ENCODE assay signal across 9 cellular contexts in genomic region chr2:218292700-218293014, GRCh38. TPM values are rescaled to one million over a fixed set of nuclear protein-coding genes. Genes with fewer than 3 reads are reported as not detected.
DNase-seq lines count a peak whose midpoint lies in the region; ATAC-seq, FAIRE-seq and TF ChIP-seq lines count a peak whose summit lies in the region.
"Had no signal": no experiment of that assay in that cellular context is flagged by ENCODE, and none has a peak within 500 bp of the region (broad histone marks: within the 10 kb centered on the region; RNA-seq: fewer than 3 reads in every experiment).

No MANE protein-coding gene starts in this region.

- H3K9me3 ChIP-seq in GM12878 (replicated peaks; ENCODE audit: control insufficient read depth, insufficient read depth, low read length) (no peaks in the 10 kb centered on the region), tibial nerve (no peaks in the 10 kb centered on the region)

- no peak for ATAC-seq in GM12878
- no peak for ATAC-seq in memory B cell (ENCODE audit: low read depth)

- no peaks in the 10 kb centered on the region for H3K27me3 ChIP-seq in GM12878 (replicated peaks in 1 of 2; ENCODE audit: control insufficient read depth in 2 of 2, insufficient read depth in 2 of 2, low read length in 1 of 2)
- H3K27me3 ChIP-seq in tibial nerve, result no peaks in the 10 kb centered on the region

- no peaks in the 10 kb centered on the region for H3K9me3 Mint-ChIP-seq in activated naive CD4-positive, alpha-beta T cell treated with anti-CD3 and anti-CD28 coated beads for 36 hours
- no peaks in the 10 kb centered on the region for H3K9me3 Mint-ChIP-seq in memory B cell

- H3K36me3 ChIP-seq in GM12878 (ENCODE audit: control insufficient read depth in 2 of 2, insufficient read depth in 2 of 2, low read length in 1 of 2) (no peaks in the 10 kb centered on the region), tibial nerve (peaks cover 0 to 3% (median 0%) of the 10 kb centered on the region in 3 donors)

- H3K79me2 ChIP-seq in GM12878 (ENCODE audit: control insufficient read depth, insufficient read depth, low read length), result peaks cover 19% of the 10 kb centered on the region

- intact Hi-C loops in activated naive CD4-positive, alpha-beta T cell treated with anti-CD3 and anti-CD28 coated beads for 36 hours (cut with micrococcal nuclease), result loop anchor here (1.0 to 5.0 kb wide), 4 partner anchors 75 to 366 kb away; partner anchors contain the start of genes BCS1L and ZNF142
- intact Hi-C loops in GM12878 (cut with micrococcal nuclease; ENCODE audit: unreplicated experiment), result loop anchor here (2.0 to 10.0 kb wide), 2 partner anchors 104 to 362 kb away; partner anchors contain the start of genes BCS1L and ZNF142

- SMC1A ChIA-PET in GM12878 (lab: Charles Lee; ENCODE audit: uncharacterized antibody, unreplicated experiment), result interaction anchor here (1.0 to 9.5 kb wide), 3 partner anchors 14 to 64 kb away, joined by 7 to 194 read pairs (median 8); partner anchors contain the start of genes AAMP, CATIP and PNKD

- TF ChIP-seq POLR2A in GM12878 (IDR thresholded peaks at IDR 0.05; ENCODE audit: low read depth, low read length), result no peak
- no peak for TF ChIP-seq POLR2A in tibial nerve (IDR thresholded peaks at IDR 0.05)

- RAD21 ChIA-PET in GM12878 (lab: Charles Lee; ENCODE audit: unreplicated experiment), result interaction anchor here (1.2 to 5.9 kb wide), 3 partner anchors 9 to 65 kb away, joined by 4 to 79 read pairs (median 30); partner anchors contain the start of genes AAMP, CATIP and PNKD

- peak overlapping the region; percentile 78 for H3K4me3 Mint-ChIP-seq in activated naive CD4-positive, alpha-beta T cell treated with anti-CD3 and anti-CD28 coated beads for 36 hours
- H3K4me3 Mint-ChIP-seq in memory B cell, result peak overlapping the region; percentile 92

- H3K27me3 Mint-ChIP-seq in activated naive CD4-positive, alpha-beta T cell treated with anti-CD3 and anti-CD28 coated beads for 36 hours (ENCODE audit: low read depth), result no peaks in the 10 kb centered on the region
- H3K27me3 Mint-ChIP-seq in memory B cell, result no peaks in the 10 kb centered on the region

- TF ChIP-seq CTCF in GM12878 (IDR thresholded peaks at IDR 0.05 in 2 of 3, conservative IDR thresholded peaks at IDR 0.05 in 1 of 3; ENCODE audit: control insufficient read depth in 2 of 3, extremely low read depth in 1 of 3, insufficient read depth in 1 of 3, low read depth in 3 of 3, low read length in 3 of 3) (no peak), tibial nerve (IDR thresholded peaks at IDR 0.05) (peak in 3 of 5 experiments; percentile 3 to 28 (median 22))

- POLR2A ChIA-PET in GM12878 (lab: Charles Lee), result interaction anchor here (3.2 kb wide), 1 partner anchor 20 kb away, joined by 19 read pairs; no protein-coding TSS in a partner anchor

- DNase-seq in activated naive CD4-positive, alpha-beta T cell treated with anti-CD3 and anti-CD28 coated beads for 36 hours, result no peak
- DNase-seq in activated naive CD4-positive, alpha-beta T cell treated with anti-CD3 and anti-CD28 coated beads, Interleukin-2, amount 50 U/mL, for 16 hours, result no peak
- DNase-seq in GM12878 (ENCODE audit: low read depth, low spot score) (no peak), memory B cell (ENCODE audit: low spot score in 2 of 2) (no peak), tibial nerve (ENCODE audit: low spot score in 2 of 2) (no peak), NCI-H526 (lab: John Stamatoyannopoulos, UW) (no peak), activated gamma-delta T cell treated with Interleukin-2 at 50 U/mL for 16 hours (no peak), NCI-H1105 treated with DMSO at 0.1 percent for 48 hours (lab: John Stamatoyannopoulos, UW) (no peak)
- DNase-seq: DND-41 had no signal

- peak overlapping the region; percentile 81 for H3K4me2 ChIP-seq in GM12878 (ENCODE audit: control insufficient read depth, insufficient read depth)

- peak overlapping the region; percentile 41 for H3K27ac Mint-ChIP-seq in activated naive CD4-positive, alpha-beta T cell treated with anti-CD3 and anti-CD28 coated beads for 36 hours
- peak overlapping the region; percentile 90 for H3K27ac Mint-ChIP-seq in memory B cell

- H3K27ac ChIP-seq in GM12878 (ENCODE audit: control insufficient read depth, insufficient read depth) (no peak overlapping the region), tibial nerve (peak overlapping the region; percentile 97 to 100 (median 100))

- no peak for TF ChIP-seq EP300 in GM12878 (IDR thresholded peaks at IDR 0.05; ENCODE audit: borderline replicate concordance in 1 of 2, control insufficient read depth in 1 of 2, low read depth in 2 of 2, low read length in 2 of 2)
- no peak for TF ChIP-seq EP300 in tibial nerve (IDR thresholded peaks at IDR 0.05)

- H3K4me1 Mint-ChIP-seq in activated naive CD4-positive, alpha-beta T cell treated with anti-CD3 and anti-CD28 coated beads for 36 hours (ENCODE audit: low read depth), result peaks cover 45% of the 10 kb centered on the region
- H3K4me1 Mint-ChIP-seq in memory B cell, result peaks cover 48% of the 10 kb centered on the region

- FAIRE-seq in GM12878 (lab: Jason Lieb, UNC), result no peak

- CTCF ChIA-PET in activated naive CD4-positive, alpha-beta T cell treated with anti-CD3 and anti-CD28 coated beads for 36 hours (lab: Charles Lee), result interaction anchor here (0.6 to 12.5 kb wide), 9 partner anchors 9 to 104 kb away, joined by 3 to 214 read pairs (median 7); partner anchors contain the start of genes AAMP, CATIP and PNKD
- CTCF ChIA-PET in GM12878 (lab: Yijun Ruan, JAX), result interaction anchor here (0.6 to 8.2 kb wide), 9 partner anchors 9 to 112 kb away, joined by 3 to 150 read pairs (median 6); partner anchors contain the start of genes AAMP, CATIP and PNKD

- TF ChIP-seq RAD21 in GM12878 (IDR thresholded peaks at IDR 0.05; ENCODE audit: insufficient read depth, low read depth, low read length), result no peak

- in situ Hi-C loops in GM12878 (cut with MboI), result loop anchor here (25.0 kb wide), 1 partner anchor 95 kb away; the partner anchor contains the start of genes CTDSP1 and SLC11A1

- peaks cover 1% of the 10 kb centered on the region for H3K36me3 Mint-ChIP-seq in activated naive CD4-positive, alpha-beta T cell treated with anti-CD3 and anti-CD28 coated beads for 36 hours (ENCODE audit: low read depth)
- peaks cover 2% of the 10 kb centered on the region for H3K36me3 Mint-ChIP-seq in memory B cell

- H3K4me3 ChIP-seq in GM12878 (peak overlapping the region; percentile 85; the same call in 1 of the 2 replicates), tibial nerve (peak overlapping the region; percentile 83 to 99 (median 94))

- H3K4me1 ChIP-seq in GM12878 (ENCODE audit: control insufficient read depth, insufficient read depth, low read length), result peaks cover 25% of the 10 kb centered on the region
- peaks cover 0 to 60% (median 36%) of the 10 kb centered on the region in 4 donors for H3K4me1 ChIP-seq in tibial nerve

- H4K20me1 ChIP-seq in GM12878 (ENCODE audit: control insufficient read depth, insufficient read depth), result no peaks in the 10 kb centered on the region

- peak overlapping the region; percentile 94 for H2AFZ ChIP-seq in GM12878 (ENCODE audit: control insufficient read depth, low read depth, low read length)

- H3K9ac ChIP-seq in GM12878 (ENCODE audit: control insufficient read depth, insufficient read depth, low read length), result peak overlapping the region; percentile 80

- WGBS in GM12878 (ENCODE audit: insufficient coverage, insufficient replicate concordance, low lambda C conversion rate, missing lambda C conversion rate), result 18% methylated on average over 5 of the region's 5 CpGs
- WGBS in tibial nerve, 2 donors, result 38 to 40% methylated on average over 5 of the region's 5 CpGs

- no TSS peak for BruUV-seq in GM12878 (replicated peaks; lab: Mats Ljungman, UMichigan)

RNA-seq across cellular contexts. Expression of gene TMBIM1, which starts 0.4 kb away (rescaled TPM):
- total RNA-seq in activated naive CD4-positive, alpha-beta T cell treated with anti-CD3 and anti-CD28 coated beads for 36 hours, result 10 to 100 TPM; 43.1 to 43.4 TPM
- 34.9 and 36.4 TPM in 2 replicates for total RNA-seq in GM12878 (2013; cell fraction: nucleolus; rRNA removed)
- total RNA-seq in GM12878 (2014; rRNA removed) (35.6 and 40.0 TPM in 2 replicates), GM12878 (2014; rRNA removed; fragmentation: Illumina TruSeq; extraction: Trizol) (16.8 and 17.0 TPM in 2 replicates), GM12878 (2021) (26.9 and 34.6 TPM in 2 replicates), tibial nerve (100 to 1,000 TPM; 183 to 282 (median 202) TPM)
- polyA plus RNA-seq in GM12878 (2011; ENCODE audit: low read depth), result 19.0 TPM
- polyA plus RNA-seq in GM12878 (2011; rRNA removed) (23.5 and 38.3 TPM in 2 replicates), GM12878 (2014; fragmentation: Illumina TruSeq; extraction: Trizol) (26.5 and 27.0 TPM in 2 replicates), GM12878 (2014; fragmentation: Nextera tagmentation; extraction: Ambion mirVana) (10 to 100 TPM in 1 of 2 experiments, 1 to 10 TPM in 1; 6.1 to 11.7 TPM), GM12878 (2014; rRNA removed) (15.7 and 23.3 TPM in 2 replicates), GM12878 (2016; fragmentation: Nextera tagmentation; extraction: Ambion mirVana) (10 to 100 TPM; 25.4 to 30.6 TPM)
- 51.8 and 64.4 TPM in 2 replicates for polyA plus RNA-seq in GM12878 (2011; cell fraction: cytosol; rRNA removed)
- polyA plus RNA-seq in GM12878 (2011; cell fraction: nucleus; rRNA removed), result 46.9 and 55.2 TPM in 2 replicates
- polyA plus RNA-seq in GM12878 (2012), result 34.2 and 49.8 TPM in 2 replicates
- polyA minus RNA-seq in GM12878 (2011; rRNA and poly(A)+ RNA removed), result 38.6 and 47.2 TPM in 2 replicates
- 12.0 and 13.7 TPM in 2 replicates for polyA minus RNA-seq in GM12878 (2011; cell fraction: cytosol; rRNA and poly(A)+ RNA removed)
- 9.4 and 10.2 TPM in 2 replicates for polyA minus RNA-seq in GM12878 (2011; cell fraction: nucleus; rRNA and poly(A)+ RNA removed)

RNA-seq across cellular contexts. Expression of gene PNKD, which starts 22.3 kb away (rescaled TPM):
- 10 to 100 TPM; 20.4 to 21.4 TPM for total RNA-seq in activated naive CD4-positive, alpha-beta T cell treated with anti-CD3 and anti-CD28 coated beads for 36 hours
- total RNA-seq in GM12878 (2013; cell fraction: nucleolus; rRNA removed), result 19.8 and 82.8 TPM in 2 replicates
- 41.9 and 42.3 TPM in 2 replicates for total RNA-seq in GM12878 (2014; rRNA removed)
- total RNA-seq in GM12878 (2014; rRNA removed; fragmentation: Illumina TruSeq; extraction: Trizol), result 27.2 and 28.5 TPM in 2 replicates
- total RNA-seq in GM12878 (2021), result 42.0 and 45.1 TPM in 2 replicates
- polyA plus RNA-seq in GM12878 (2011; ENCODE audit: low read depth), result 23.5 TPM
- polyA plus RNA-seq in GM12878 (2011; rRNA removed), result 26.3 and 54.9 TPM in 2 replicates
- 79.6 and 84.9 TPM in 2 replicates for polyA plus RNA-seq in GM12878 (2011; cell fraction: cytosol; rRNA removed)
- 82.3 and 86.2 TPM in 2 replicates for polyA plus RNA-seq in GM12878 (2011; cell fraction: nucleus; rRNA removed)
- 34.0 and 41.6 TPM in 2 replicates for polyA plus RNA-seq in GM12878 (2012)
- polyA plus RNA-seq in GM12878 (2014; fragmentation: Illumina TruSeq; extraction: Trizol), result 15.8 and 41.6 TPM in 2 replicates
- polyA plus RNA-seq in GM12878 (2014; fragmentation: Nextera tagmentation; extraction: Ambion mirVana), result 100 to 1,000 TPM in 1 of 2 experiments, 10 to 100 TPM in 1; 72.6 to 104 TPM
- 67.7 and 72.6 TPM in 2 replicates for polyA plus RNA-seq in GM12878 (2014; rRNA removed)
- polyA plus RNA-seq in GM12878 (2016; fragmentation: Nextera tagmentation; extraction: Ambion mirVana), result 100 to 1,000 TPM in 1 of 2 experiments, 10 to 100 TPM in 1; 90.9 to 106 TPM
- 14.6 and 25.1 TPM in 2 replicates for polyA minus RNA-seq in GM12878 (2011; rRNA and poly(A)+ RNA removed)
- polyA minus RNA-seq in GM12878 (2011; cell fraction: cytosol; rRNA and poly(A)+ RNA removed), result 11.8 and 12.7 TPM in 2 replicates
- 11.6 and 18.2 TPM in 2 replicates for polyA minus RNA-seq in GM12878 (2011; cell fraction: nucleus; rRNA and poly(A)+ RNA removed)
- total RNA-seq in tibial nerve, result 10 to 100 TPM; 62.3 to 68.9 (median 63.6) TPM

RNA-seq across cellular contexts. Expression of gene AAMP, which starts 22.7 kb away (rescaled TPM):
- 10 to 100 TPM; 58.7 to 59.4 TPM for total RNA-seq in activated naive CD4-positive, alpha-beta T cell treated with anti-CD3 and anti-CD28 coated beads for 36 hours
- 31.5 and 34.1 TPM in 2 replicates for total RNA-seq in GM12878 (2013; cell fraction: nucleolus; rRNA removed)
- total RNA-seq in GM12878 (2014; rRNA removed) (97.1 and 114 TPM in 2 replicates), GM12878 (2014; rRNA removed; fragmentation: Illumina TruSeq; extraction: Trizol) (70.6 and 71.7 TPM in 2 replicates), GM12878 (2021) (64.8 and 66.3 TPM in 2 replicates), tibial nerve (100 to 1,000 TPM; 111 to 179 (median 143) TPM)
- 28.2 TPM for polyA plus RNA-seq in GM12878 (2011; ENCODE audit: low read depth)
- polyA plus RNA-seq in GM12878 (2011; rRNA removed) (33.2 and 50.7 TPM in 2 replicates), GM12878 (2014; fragmentation: Illumina TruSeq; extraction: Trizol) (49.8 and 93.1 TPM in 2 replicates), GM12878 (2014; fragmentation: Nextera tagmentation; extraction: Ambion mirVana) (1 to 10 TPM; 4.4 to 5.5 TPM), GM12878 (2014; rRNA removed) (95.4 and 104 TPM in 2 replicates), GM12878 (2016; fragmentation: Nextera tagmentation; extraction: Ambion mirVana) (100 to 1,000 TPM; 118 to 140 TPM)
- polyA plus RNA-seq in GM12878 (2011; cell fraction: cytosol; rRNA removed), result 74.8 and 117 TPM in 2 replicates
- polyA plus RNA-seq in GM12878 (2011; cell fraction: nucleus; rRNA removed), result 96.5 and 123 TPM in 2 replicates
- 54.1 and 62.5 TPM in 2 replicates for polyA plus RNA-seq in GM12878 (2012)
- 40.1 and 64.8 TPM in 2 replicates for polyA minus RNA-seq in GM12878 (2011; rRNA and poly(A)+ RNA removed)
- 18.0 and 22.5 TPM in 2 replicates for polyA minus RNA-seq in GM12878 (2011; cell fraction: cytosol; rRNA and poly(A)+ RNA removed)
- polyA minus RNA-seq in GM12878 (2011; cell fraction: nucleus; rRNA and poly(A)+ RNA removed), result 23.2 and 29.2 TPM in 2 replicates

RNA-seq across cellular contexts. Expression of gene GPBAR1, which starts 31.8 kb away (rescaled TPM):
- total RNA-seq in activated naive CD4-positive, alpha-beta T cell treated with anti-CD3 and anti-CD28 coated beads for 36 hours, result under 1 TPM in 1 of 2 experiments, not detected in 1; 0.10 TPM
- 0.39 and 0.77 TPM in 2 replicates for total RNA-seq in GM12878 (2013; cell fraction: nucleolus; rRNA removed)
- total RNA-seq in GM12878 (2014; rRNA removed) (0.17 TPM in 1 of 2 replicates, not detected in the other), GM12878 (2014; rRNA removed; fragmentation: Illumina TruSeq; extraction: Trizol) (0.09 TPM in 2 replicates), GM12878 (2021) (0.13 and 0.36 TPM in 2 replicates), tibial nerve (10 to 100 TPM in 2 of 4 donors, 1 to 10 TPM in 2; 4.6 to 37.8 (median 13.5) TPM)
- polyA plus RNA-seq in GM12878 (2011; ENCODE audit: low read depth), result not detected
- polyA plus RNA-seq in GM12878 (2011; rRNA removed) (0.03 TPM in 1 of 2 replicates, not detected in the other), GM12878 (2014; fragmentation: Illumina TruSeq; extraction: Trizol) (0.07 and 0.10 TPM in 2 replicates), GM12878 (2014; fragmentation: Nextera tagmentation; extraction: Ambion mirVana) (not detected), GM12878 (2014; rRNA removed) (0.22 and 0.24 TPM in 2 replicates), GM12878 (2016; fragmentation: Nextera tagmentation; extraction: Ambion mirVana) (under 1 TPM in 1 of 2 experiments, not detected in 1; 0.11 TPM)
- polyA plus RNA-seq in GM12878 (2011; cell fraction: cytosol; rRNA removed), result 0.03 and 0.10 TPM in 2 replicates
- polyA plus RNA-seq in GM12878 (2011; cell fraction: nucleus; rRNA removed), result 0.70 and 0.92 TPM in 2 replicates
- polyA plus RNA-seq in GM12878 (2012), result 0.15 and 0.38 TPM in 2 replicates
- 0.29 and 1.2 TPM in 2 replicates for polyA minus RNA-seq in GM12878 (2011; rRNA and poly(A)+ RNA removed)
- not detected in 2 replicates for polyA minus RNA-seq in GM12878 (2011; cell fraction: cytosol; rRNA and poly(A)+ RNA removed)
- 1.9 and 3.5 TPM in 2 replicates for polyA minus RNA-seq in GM12878 (2011; cell fraction: nucleus; rRNA and poly(A)+ RNA removed)

Comparison
In these comparisons a context has a peak if more than half of its experiments do, and no peak if none do; other contexts are left out.
1. CTCF ChIP-seq: peak in tibial nerve (3 of 5); none in GM12878 (0 of 3).
2. RNA of gene TMBIM1, which starts 0.4 kb away (total RNA-seq): 183 to 282 TPM in tibial nerve; 43.1 to 43.4 TPM in activated naive CD4-positive, alpha-beta T cell treated with anti-CD3 and anti-CD28 coated beads for 36 hours and 16.8 to 40.0 TPM in GM12878; every median in the first group is over 4 times any median in the second.